ENCODE assay signal across 1 cellular context in genomic region chr1:204685236-204686006, GRCh38.
TF ChIP-seq lines count a peak whose summit lies in the region.

Gene LRRN2 (minus strand): TSS chr1:204685738. CDS start chr1:204619992, 65,746 bp downstream.

TF ChIP-seq in HEK293, 187 proteins besides CTCF, POLR2A, EP300 and RAD21 (continued from another document and continues in another):
- no peak for TF ChIP-seq ATF2 (tag by site-specific recombination; IDR thresholded peaks at IDR 0.05; ENCODE audit: low read depth)
- 0 out of 2 replicates have a peak, but pooled peaks have one; percentile 5 for TF ChIP-seq SP2 (tag by site-specific recombination; IDR thresholded peaks at IDR 0.05)
- 0 out of 2 replicates have a peak, but pooled peaks have one; percentile 52 for TF ChIP-seq ZBTB48 (tag by site-specific recombination; IDR thresholded peaks at IDR 0.05)
- no peak for TF ChIP-seq ZNF48 (tag by site-specific recombination; IDR thresholded peaks at IDR 0.05)
- peak; percentile 52 for TF ChIP-seq SP3 (tag by site-specific recombination; IDR thresholded peaks at IDR 0.05)
- peak; percentile 87 for TF ChIP-seq ZBTB26 (tag by site-specific recombination; optimal IDR thresholded peaks at IDR 0.05)
- TF ChIP-seq IKZF3 (tag by site-specific recombination; IDR thresholded peaks at IDR 0.05), result peak; percentile 25; the same call in 1 of the 2 replicates
- TF ChIP-seq ZIC2 (tag by site-specific recombination; IDR thresholded peaks at IDR 0.05), result peak; percentile 14; the same call in 1 of the 2 replicates
- no peak for TF ChIP-seq ZNF223 (tag by site-specific recombination; IDR thresholded peaks at IDR 0.05)
- no peak for TF ChIP-seq ZNF174 (tag by site-specific recombination; IDR thresholded peaks at IDR 0.05)
- TF ChIP-seq ZSCAN30 (tag by site-specific recombination; IDR thresholded peaks at IDR 0.05), result 0 out of 2 replicates have a peak, but pooled peaks have one; percentile 26
- no peak for TF ChIP-seq ZNF19 (tag by site-specific recombination; IDR thresholded peaks at IDR 0.05; ENCODE audit: low read depth)
- peak; percentile 54 for TF ChIP-seq GLIS1 (tag by site-specific recombination; IDR thresholded peaks at IDR 0.05)
- TF ChIP-seq AEBP2 (tag by site-specific recombination; IDR thresholded peaks at IDR 0.05; ENCODE audit: borderline replicate concordance), result no peak
- TF ChIP-seq KLF8 (tag by site-specific recombination; IDR thresholded peaks at IDR 0.05), result peak; percentile 48; the same call in 1 of the 2 replicates
- TF ChIP-seq ZNF600 (tag by site-specific recombination; IDR thresholded peaks at IDR 0.05), result 0 out of 2 replicates have a peak, but pooled peaks have one; percentile 45
- TF ChIP-seq ZBTB1 (tag by site-specific recombination; IDR thresholded peaks at IDR 0.05), result no peak
- TF ChIP-seq ZNF37A (tag by site-specific recombination; IDR thresholded peaks at IDR 0.05), result no peak
- peak; percentile 93 for TF ChIP-seq ZNF398 (tag by site-specific recombination; IDR thresholded peaks at IDR 0.05)
- TF ChIP-seq YY1 (tag by site-specific recombination; IDR thresholded peaks at IDR 0.05), result peak; percentile 70
- peak; percentile 74 for TF ChIP-seq GLIS2 (tag by site-specific recombination; IDR thresholded peaks at IDR 0.05)
- TF ChIP-seq ZNF561 (tag by site-specific recombination; IDR thresholded peaks at IDR 0.05; ENCODE audit: borderline replicate concordance), result peak; percentile 22; the same call in 1 of the 2 replicates
- peak; percentile 59; the same call in 1 of the 2 replicates for TF ChIP-seq KLF1 (tag by site-specific recombination; IDR thresholded peaks at IDR 0.05)
- peak; percentile 37; the same call in 1 of the 2 replicates for TF ChIP-seq KLF7 (tag by site-specific recombination; IDR thresholded peaks at IDR 0.05; ENCODE audit: borderline replicate concordance)
- no peak for TF ChIP-seq SALL2 (tag by site-specific recombination; IDR thresholded peaks at IDR 0.05; ENCODE audit: borderline replicate concordance)
- TF ChIP-seq ZNF335 (tag by site-specific recombination; conservative IDR thresholded peaks at IDR 0.05), result peak; percentile 91
- TF ChIP-seq PRDM4 (tag by site-specific recombination; IDR thresholded peaks at IDR 0.05), result no peak
- TF ChIP-seq ZNF776 (tag by site-specific recombination; IDR thresholded peaks at IDR 0.05; ENCODE audit: borderline replicate concordance), result no peak
- no peak for TF ChIP-seq ZNF510 (tag by site-specific recombination; IDR thresholded peaks at IDR 0.05; ENCODE audit: insufficient replicate concordance)
- TF ChIP-seq ZBTB10 (tag by site-specific recombination; IDR thresholded peaks at IDR 0.05), result peak; percentile 32; the same call in 1 of the 2 replicates
- TF ChIP-seq ZNF660 (tag by site-specific recombination; IDR thresholded peaks at IDR 0.05), result peak; percentile 21; the same call in 1 of the 2 replicates
- 0 out of 2 replicates have a peak, but pooled peaks have one; percentile 40 for TF ChIP-seq ZNF785 (tag by site-specific recombination; IDR thresholded peaks at IDR 0.05)
- TF ChIP-seq ZNF341 (tag by site-specific recombination; IDR thresholded peaks at IDR 0.05; ENCODE audit: low read depth), result peak; percentile 66
- 0 out of 2 replicates have a peak, but pooled peaks have one; percentile 40 for TF ChIP-seq ZNF324 (tag by site-specific recombination; IDR thresholded peaks at IDR 0.05)
- peak; percentile 75 for TF ChIP-seq ZFP69B (tag by site-specific recombination; IDR thresholded peaks at IDR 0.05)
- TF ChIP-seq ZBTB6 (tag by site-specific recombination; IDR thresholded peaks at IDR 0.05), result peak; percentile 81
- peak; percentile 64; the same call in 1 of the 2 replicates for TF ChIP-seq YY2 (tag by site-specific recombination; IDR thresholded peaks at IDR 0.05)
- TF ChIP-seq ZBTB8A (tag by site-specific recombination; IDR thresholded peaks at IDR 0.05), result peak; percentile 91
- TF ChIP-seq KLF16 (tag by site-specific recombination; IDR thresholded peaks at IDR 0.05), result peak; percentile 55; the same call in 1 of the 2 replicates
- TF ChIP-seq PRDM10 (tag by site-specific recombination; IDR thresholded peaks at IDR 0.05), result peak; percentile 75; the same call in 1 of the 2 replicates
- TF ChIP-seq ZNF692 (tag by site-specific recombination; IDR thresholded peaks at IDR 0.05), result peak; percentile 82
- peak; percentile 59 for TF ChIP-seq ZFHX2 (tag by site-specific recombination; conservative IDR thresholded peaks at IDR 0.05)
- TF ChIP-seq ZNF747 (tag by site-specific recombination; IDR thresholded peaks at IDR 0.05), result no peak
